In the genomic region with DNA sequence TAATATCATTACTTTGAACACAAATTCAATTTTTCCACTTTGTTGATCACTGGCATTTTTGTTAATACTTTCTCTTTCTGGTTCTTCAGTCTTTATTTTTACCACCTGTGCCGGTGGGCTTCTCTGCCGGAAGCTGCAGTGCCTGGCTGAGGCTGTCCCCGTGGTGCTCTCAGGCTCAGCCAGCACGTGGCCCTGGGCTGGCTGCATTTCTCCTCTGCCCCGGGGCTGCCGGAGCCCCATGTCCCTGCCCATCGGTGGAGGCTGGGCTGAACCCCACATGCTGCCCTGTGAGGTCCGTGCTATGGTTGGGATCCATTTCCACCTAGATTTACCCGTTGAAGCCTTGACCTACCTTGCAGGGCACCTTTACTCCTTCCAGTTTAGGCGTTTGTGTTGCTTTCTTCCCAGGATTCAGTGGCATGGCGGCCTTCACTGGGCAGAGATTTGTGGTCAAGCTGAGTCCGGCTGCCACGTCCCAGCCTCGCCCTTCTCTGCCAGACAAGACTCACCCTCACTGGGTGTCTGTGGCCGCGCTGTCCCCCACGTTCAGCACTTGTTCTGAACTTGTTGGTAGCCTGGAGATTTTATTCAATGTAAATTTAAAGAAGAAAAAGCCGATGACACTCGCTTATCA, we compare ENCODE assay signal across 22 cellular contexts. TPM values are rescaled to one million over a fixed set of nuclear protein-coding genes. Genes with fewer than 3 reads are reported as not detected.
DNase-seq lines count a peak whose midpoint lies in the region; ATAC-seq, FAIRE-seq and TF ChIP-seq lines count a peak whose summit lies in the region.
"Had no signal": no experiment of that assay in that cellular context is flagged by ENCODE, and none has a peak within 500 bp of the region (broad histone marks: within the 10 kb centered on the region; RNA-seq: fewer than 3 reads in every experiment).

No MANE protein-coding gene starts in this region.

- DNase-seq in AG20443 (ENCODE audit: low spot score), result peak; percentile 24
- no peak for DNase-seq in coronary artery (ENCODE audit: low spot score)
- no peak for DNase-seq in sciatic nerve (ENCODE audit: low spot score)
- no peak for DNase-seq in D721Med (ENCODE audit: insufficient read length, low spot score)
- no peak for DNase-seq in NCI-H446 (lab: John Stamatoyannopoulos, UW)
- no peak for DNase-seq in SHP77 (lab: John Stamatoyannopoulos, UW)
- no peak for DNase-seq in effector memory CD8-positive, alpha-beta T cell
- DNase-seq: activated CD4-positive, alpha-beta T cell treated with anti-CD3 and anti-CD28 coated beads for 4 hours; activated naive CD8-positive, alpha-beta T cell treated with anti-CD3 and anti-CD28 coated beads, Interleukin-2, amount 10 ng/mL, durations not matched to agents 7 days and 5 days; body of pancreas; CD4-positive, CD25-positive, alpha-beta regulatory T cell; effector memory CD4-positive, alpha-beta T cell; hypothalamus; NCI-H187; stimulated activated CD4-positive, alpha-beta T cell treated with anti-CD3 and anti-CD28 coated beads, Interleukin-4, amount 100 ng/mL, for 24 hours; SW 1271 had no signal

- no peak overlapping the region for H3K27ac Mint-ChIP-seq in effector memory CD8-positive, alpha-beta T cell
- H3K27ac Mint-ChIP-seq: activated naive CD8-positive, alpha-beta T cell treated with anti-CD3 and anti-CD28 coated beads, Interleukin-2, amount 10 ng/mL, durations not matched to agents 7 days and 5 days; activated T-helper 1 cell treated with anti-CD3 and anti-CD28 coated beads, Interleukin-12 subunit alpha, Interleukin-12 subunit beta, Interleukin-2, Interleukin-4 antibody, amounts not matched to agents 30 ng/mL and 10 ng/mL and 1 ng/mL, durations not matched to agents 14 hours and 24 hours and 36 hours; CD4-positive, CD25-positive, alpha-beta regulatory T cell had no signal

- intact Hi-C loops in sciatic nerve (cut with DNase I), result no loop called here

- TF ChIP-seq CTCF in coronary artery (IDR thresholded peaks at IDR 0.05) (no peak), D721Med (IDR thresholded peaks at IDR 0.05; ENCODE audit: insufficient read depth, missing control alignments) (no peak)

- peaks cover 50 to 70% of the 10 kb centered on the region in 2 donors for H3K27me3 Mint-ChIP-seq in effector memory CD8-positive, alpha-beta T cell

- no peaks in the 10 kb centered on the region for H3K36me3 ChIP-seq in KOPT-K1 (ENCODE audit: insufficient read depth, low read length)
- H3K36me3 ChIP-seq: gastroesophageal sphincter, neutrophil had no signal

- no peak overlapping the region for H3K4me3 Mint-ChIP-seq in effector memory CD8-positive, alpha-beta T cell
- H3K4me3 Mint-ChIP-seq: activated naive CD8-positive, alpha-beta T cell treated with anti-CD3 and anti-CD28 coated beads, Interleukin-2, amount 10 ng/mL, durations not matched to agents 7 days and 5 days; activated T-helper 1 cell treated with anti-CD3 and anti-CD28 coated beads, Interleukin-12 subunit alpha, Interleukin-12 subunit beta, Interleukin-2, Interleukin-4 antibody, amounts not matched to agents 30 ng/mL and 10 ng/mL and 1 ng/mL, durations not matched to agents 14 hours and 24 hours and 36 hours; CD4-positive, CD25-positive, alpha-beta regulatory T cell had no signal

- H3K27ac ChIP-seq in KOPT-K1 (ENCODE audit: low read depth, low read length, poor library complexity, severe bottlenecking) (peak overlapping the region; percentile 10), coronary artery (peak overlapping the region; percentile 24 to 57)
- H3K27ac ChIP-seq: body of pancreas, neutrophil had no signal

- peaks cover 3% of the 10 kb centered on the region for H3K36me3 Mint-ChIP-seq in effector memory CD8-positive, alpha-beta T cell (ENCODE audit: insufficient read depth)
- H3K36me3 Mint-ChIP-seq: activated naive CD8-positive, alpha-beta T cell treated with anti-CD3 and anti-CD28 coated beads, Interleukin-2, amount 10 ng/mL, durations not matched to agents 7 days and 5 days; CD4-positive, CD25-positive, alpha-beta regulatory T cell had no signal

- peaks cover 0 to 7% of the 10 kb centered on the region in 2 donors for H3K9me3 Mint-ChIP-seq in effector memory CD8-positive, alpha-beta T cell

- H3K9me3 ChIP-seq in KOPT-K1 (ENCODE audit: insufficient read depth, low read length, poor library complexity, severe bottlenecking), result peaks cover 23% of the 10 kb centered on the region
- H3K9me3 ChIP-seq: gastroesophageal sphincter, neutrophil had no signal

- no peaks in the 10 kb centered on the region for H3K4me1 Mint-ChIP-seq in effector memory CD8-positive, alpha-beta T cell (ENCODE audit: low read depth in 2 of 2)
- H3K4me1 Mint-ChIP-seq: activated naive CD8-positive, alpha-beta T cell treated with anti-CD3 and anti-CD28 coated beads, Interleukin-2, amount 10 ng/mL, durations not matched to agents 7 days and 5 days; CD4-positive, CD25-positive, alpha-beta regulatory T cell had no signal

- H3K4me3 ChIP-seq in coronary artery, result no peak overlapping the region
- H3K4me3 ChIP-seq: body of pancreas, gastroesophageal sphincter had no signal

- peak; percentile 52 for ATAC-seq in sciatic nerve
- ATAC-seq in effector memory CD8-positive, alpha-beta T cell (replicated peaks), result no peak
- ATAC-seq: body of pancreas, esophagus mucosa, gastroesophageal sphincter, HCT116 had no signal

- FAIRE-seq in D721Med (lab: Jason Lieb, UNC), result no peak

RNA-seq across cellular contexts. Expression of a gene that starts 12.8 kb away (rescaled TPM):
- 27.0 TPM for total RNA-seq in sciatic nerve
